In genomic region chr1:178540646-178541045, GRCh38 we compare ENCODE assay signal across 11 cellular contexts. TPM values are rescaled to one million over a fixed set of nuclear protein-coding genes. Genes with fewer than 3 reads are reported as not detected.
DNase-seq lines count a peak whose midpoint lies in the region; ATAC-seq and TF ChIP-seq lines count a peak whose summit lies in the region.
"Had no signal": no experiment of that assay in that cellular context is flagged by ENCODE, and none has a peak within 500 bp of the region (broad histone marks: within the 10 kb centered on the region; RNA-seq: fewer than 3 reads in every experiment).

No MANE protein-coding gene starts in this region.

- no peaks in the 10 kb centered on the region for H3K9me3 Mint-ChIP-seq in neural progenitor cell

- H3K36me3 ChIP-seq in smooth muscle cell (ENCODE audit: low read depth) (no peaks in the 10 kb centered on the region), neural progenitor cell (no peaks in the 10 kb centered on the region)

- peak; percentile 72 for DNase-seq in GM04503 (ENCODE audit: low read depth)
- peak; percentile 5 for DNase-seq in RKO (ENCODE audit: low spot score)
- DNase-seq in fibroblast of mammary gland (ENCODE audit: low read depth), result peak; percentile 92
- DNase-seq in smooth muscle cell (lab: John Stamatoyannopoulos, UW; ENCODE audit: unreplicated experiment), result no peak
- DNase-seq in neural progenitor cell (ENCODE audit: low spot score), result no peak
- DNase-seq: NCI-H187 treated with DMSO at 0.1 percent for 48 hours had no signal

- H3K4me1 Mint-ChIP-seq in neural progenitor cell, result peaks cover 30% of the 10 kb centered on the region

- no peak overlapping the region for H3K4me3 ChIP-seq in fibroblast of mammary gland (ENCODE audit: control insufficient read depth, low read depth, low read length)
- no peak overlapping the region for H3K4me3 ChIP-seq in smooth muscle cell
- H3K4me3 ChIP-seq in neural progenitor cell, result no peak overlapping the region

- H3K9ac ChIP-seq in smooth muscle cell (ENCODE audit: low read depth) (no peak overlapping the region), neural progenitor cell (no peak overlapping the region)

- 21% methylated on average over 7 of the region's 7 CpGs for WGBS in smooth muscle cell (ENCODE audit: low lambda C conversion rate)

- no peaks in the 10 kb centered on the region for H3K4me1 ChIP-seq in smooth muscle cell (ENCODE audit: low read depth)
- H3K4me1 ChIP-seq in neural progenitor cell, result peaks cover 5% of the 10 kb centered on the region

- H3K4me3 Mint-ChIP-seq in neural progenitor cell, result no peak overlapping the region

- H3K27ac ChIP-seq in smooth muscle cell (ENCODE audit: low read depth) (no peak overlapping the region), neural progenitor cell (no peak overlapping the region)

- no peaks in the 10 kb centered on the region for H3K27me3 ChIP-seq in smooth muscle cell (ENCODE audit: low read depth)
- H3K27me3 ChIP-seq in neural progenitor cell, result no peaks in the 10 kb centered on the region

- TF ChIP-seq CTCF in fibroblast of mammary gland (conservative IDR thresholded peaks at IDR 0.05; ENCODE audit: control insufficient read depth, insufficient read depth, low read depth, low read length) (no peak), smooth muscle cell (IDR thresholded peaks at IDR 0.05; ENCODE audit: borderline replicate concordance, insufficient read depth, poor library complexity, severe bottlenecking) (no peak), neural progenitor cell (IDR thresholded peaks at IDR 0.05) (no peak)

- H3K9me3 ChIP-seq in smooth muscle cell (replicated peaks; ENCODE audit: low read depth) (no peaks in the 10 kb centered on the region), neural progenitor cell (ENCODE audit: low read depth) (no peaks in the 10 kb centered on the region)

- peaks cover 5% of the 10 kb centered on the region for H3K36me3 Mint-ChIP-seq in neural progenitor cell

- no peak for ATAC-seq in HG03025 (IDR thresholded peaks at IDR 0.05; ENCODE audit: low FRiP score, unreplicated experiment)
- ATAC-seq in GM19452 (IDR thresholded peaks at IDR 0.05; ENCODE audit: unreplicated experiment), result no peak

- H3K4me2 ChIP-seq in smooth muscle cell, result peak overlapping the region; percentile 48
- H3K4me2 ChIP-seq in neural progenitor cell, result no peak overlapping the region

- peaks cover 9% of the 10 kb centered on the region for H3F3A ChIP-seq in smooth muscle cell (ENCODE audit: low read depth)
- H3F3A ChIP-seq in neural progenitor cell (ENCODE audit: low read depth), result peaks cover 17% of the 10 kb centered on the region

- H2AFZ ChIP-seq in smooth muscle cell (ENCODE audit: low read depth) (no peak overlapping the region), neural progenitor cell (replicated peaks) (no peak overlapping the region)

- H3K27ac Mint-ChIP-seq in neural progenitor cell, result no peak overlapping the region
- H3K27ac Mint-ChIP-seq: progenitor cell of endocrine pancreas had no signal

- H3K79me2 ChIP-seq in smooth muscle cell (ENCODE audit: low read depth) (no peaks in the 10 kb centered on the region), neural progenitor cell (ENCODE audit: low read depth) (no peaks in the 10 kb centered on the region)

- peaks cover 10% of the 10 kb centered on the region for H3K27me3 Mint-ChIP-seq in neural progenitor cell (ENCODE audit: insufficient read depth, low read depth)

- H4K20me1 ChIP-seq in smooth muscle cell (ENCODE audit: low read depth) (no peaks in the 10 kb centered on the region), neural progenitor cell (ENCODE audit: low read depth) (no peaks in the 10 kb centered on the region)

RNA-seq across cellular contexts. Expression of gene TEX35, which starts 27.7 kb away (rescaled TPM):
- total RNA-seq in smooth muscle cell (not detected in 2 replicates), neural progenitor cell (ENCODE audit: low replicate concordance) (not detected in 2 replicates)
- not detected in 2 replicates for polyA plus RNA-seq in smooth muscle cell
- total RNA-seq: cerebellum, progenitor cell of endocrine pancreas, SK-MEL-5 had no signal

RNA-seq across cellular contexts. Expression of gene CLEC20A, which starts 43.9 kb away (rescaled TPM):
- total RNA-seq in smooth muscle cell (not detected in 2 replicates), neural progenitor cell (ENCODE audit: low replicate concordance) (not detected in 2 replicates)
- 0.14 TPM in 1 of 2 replicates, not detected in the other for polyA plus RNA-seq in smooth muscle cell
- total RNA-seq: cerebellum, progenitor cell of endocrine pancreas, SK-MEL-5 had no signal

Comparison
In these comparisons a context has a peak if more than half of its experiments do, and no peak if none do; other contexts are left out.
1. DNase-seq: peak in GM04503 (single experiment), RKO (single experiment) and fibroblast of mammary gland (single experiment); none in smooth muscle cell (single experiment) and neural progenitor cell (single experiment).